In genomic region chr3:55616803-55617202, GRCh38 we compare ENCODE assay signal across 32 cellular contexts.
"Had no signal": no experiment of that assay in that cellular context is flagged by ENCODE, and none has a peak within 500 bp of the region (broad histone marks: within the 10 kb centered on the region; RNA-seq: fewer than 3 reads in every experiment).

No MANE protein-coding gene starts in this region.

- H3K36me3 ChIP-seq: brain microvascular endothelial cell, left lung, sigmoid colon, thyroid gland, upper lobe of right lung had no signal

- H3K27ac ChIP-seq: brain microvascular endothelial cell, parathyroid adenoma, psoas muscle, sigmoid colon, thyroid gland, upper lobe of right lung had no signal

- H3K79me2 ChIP-seq: parathyroid adenoma had no signal

- H3K27ac Mint-ChIP-seq: activated CD4-positive, alpha-beta memory T cell treated with anti-CD3 and anti-CD28 coated beads for 36 hours; activated CD4-positive, alpha-beta T cell treated with anti-CD3 and anti-CD28 coated beads, Interleukin-2, amount 10 ng/mL, durations not matched to agents 24 days and 14 days; activated naive CD4-positive, alpha-beta T cell treated with anti-CD3 and anti-CD28 coated beads for 36 hours; activated naive CD8-positive, alpha-beta T cell treated with anti-CD3 and anti-CD28 coated beads for 36 hours; activated T-helper 1 cell treated with anti-CD3 and anti-CD28 coated beads, Interleukin-12 subunit alpha, Interleukin-12 subunit beta, Interleukin-2, Interleukin-4 antibody, amounts not matched to agents 30 ng/mL and 10 ng/mL and 1 ng/mL, durations not matched to agents 14 hours and 24 hours and 36 hours; naive thymus-derived CD4-positive, alpha-beta T cell; stimulated activated memory B cell treated with anti-CD40 and anti-IgM and Interleukin-4, amounts not matched to agents 10 μg/mL and 1 μg/mL and 100 μg/mL, for 72 hours; stimulated activated naive CD8-positive, alpha-beta T cell treated with anti-CD3 and anti-CD28 coated beads, Interleukin-15, amount 100 ng/mL, for 72 hours had no signal

- H3K36me3 Mint-ChIP-seq: activated CD4-positive, alpha-beta memory T cell treated with anti-CD3 and anti-CD28 coated beads for 36 hours; activated naive CD8-positive, alpha-beta T cell treated with anti-CD3 and anti-CD28 coated beads for 36 hours; naive thymus-derived CD4-positive, alpha-beta T cell; stimulated activated memory B cell treated with anti-CD40 and anti-IgM and Interleukin-4, amounts not matched to agents 10 μg/mL and 1 μg/mL and 100 μg/mL, for 72 hours had no signal

- H3K27me3 Mint-ChIP-seq: stimulated activated memory B cell treated with anti-CD40 and anti-IgM and Interleukin-4, amounts not matched to agents 10 μg/mL and 1 μg/mL and 100 μg/mL, for 72 hours had no signal

- H3K4me3 Mint-ChIP-seq: activated CD4-positive, alpha-beta memory T cell treated with anti-CD3 and anti-CD28 coated beads for 36 hours; activated CD4-positive, alpha-beta T cell treated with anti-CD3 and anti-CD28 coated beads, Interleukin-2, amount 10 ng/mL, durations not matched to agents 24 days and 14 days; activated naive CD4-positive, alpha-beta T cell treated with anti-CD3 and anti-CD28 coated beads for 36 hours; activated naive CD8-positive, alpha-beta T cell treated with anti-CD3 and anti-CD28 coated beads for 36 hours; activated T-helper 1 cell treated with anti-CD3 and anti-CD28 coated beads, Interleukin-12 subunit alpha, Interleukin-12 subunit beta, Interleukin-2, Interleukin-4 antibody, amounts not matched to agents 30 ng/mL and 10 ng/mL and 1 ng/mL, durations not matched to agents 14 hours and 24 hours and 36 hours; naive thymus-derived CD4-positive, alpha-beta T cell; neural crest cell; stimulated activated memory B cell treated with anti-CD40 and anti-IgM and Interleukin-4, amounts not matched to agents 10 μg/mL and 1 μg/mL and 100 μg/mL, for 72 hours; stimulated activated naive CD8-positive, alpha-beta T cell treated with anti-CD3 and anti-CD28 coated beads, Interleukin-15, amount 100 ng/mL, for 72 hours had no signal

- ATAC-seq: activated CD4-positive, CD25-positive, alpha-beta regulatory T cell treated with anti-CD3 and anti-CD28 coated beads, Interleukin-2, amount 50 U/mL, for 24 hours; left lung; naive thymus-derived CD4-positive, alpha-beta T cell; psoas muscle; stimulated activated memory B cell treated with anti-CD40 and anti-IgM and Interleukin-4, amounts not matched to agents 10 μg/mL and 1 μg/mL and 100 μg/mL, for 72 hours; stimulated activated naive CD8-positive, alpha-beta T cell treated with anti-CD3 and anti-CD28 coated beads, Interleukin-15, amount 100 ng/mL, for 72 hours had no signal

- H2AFZ ChIP-seq: parathyroid adenoma had no signal

- H3K4me2 ChIP-seq: smooth muscle cell had no signal

- H3K4me1 Mint-ChIP-seq: activated CD4-positive, alpha-beta T cell treated with anti-CD3 and anti-CD28 coated beads, Interleukin-2, amount 10 ng/mL, durations not matched to agents 24 days and 14 days; activated naive CD8-positive, alpha-beta T cell treated with anti-CD3 and anti-CD28 coated beads for 36 hours; stimulated activated memory B cell treated with anti-CD40 and anti-IgM and Interleukin-4, amounts not matched to agents 10 μg/mL and 1 μg/mL and 100 μg/mL, for 72 hours; stimulated activated naive CD8-positive, alpha-beta T cell treated with anti-CD3 and anti-CD28 coated beads, Interleukin-15, amount 100 ng/mL, for 72 hours had no signal

- H3K9me3 Mint-ChIP-seq: activated CD4-positive, alpha-beta memory T cell treated with anti-CD3 and anti-CD28 coated beads for 36 hours; activated CD4-positive, alpha-beta T cell treated with anti-CD3 and anti-CD28 coated beads, Interleukin-2, amount 10 ng/mL, durations not matched to agents 24 days and 14 days; activated naive CD8-positive, alpha-beta T cell treated with anti-CD3 and anti-CD28 coated beads for 36 hours; activated T-helper 1 cell treated with anti-CD3 and anti-CD28 coated beads, Interleukin-12 subunit alpha, Interleukin-12 subunit beta, Interleukin-2, Interleukin-4 antibody, amounts not matched to agents 30 ng/mL and 10 ng/mL and 1 ng/mL, durations not matched to agents 14 hours and 24 hours and 36 hours; neural crest cell; stimulated activated memory B cell treated with anti-CD40 and anti-IgM and Interleukin-4, amounts not matched to agents 10 μg/mL and 1 μg/mL and 100 μg/mL, for 72 hours; stimulated activated naive CD8-positive, alpha-beta T cell treated with anti-CD3 and anti-CD28 coated beads, Interleukin-15, amount 100 ng/mL, for 72 hours had no signal

- H3K4me1 ChIP-seq: parathyroid adenoma, psoas muscle, upper lobe of right lung had no signal

- H3K27me3 ChIP-seq: brain microvascular endothelial cell, left lung, sigmoid colon, thyroid gland, upper lobe of right lung had no signal

- H3K9me3 ChIP-seq: left lung, psoas muscle, sigmoid colon, thyroid gland, upper lobe of right lung had no signal

- FAIRE-seq: astrocyte, colon, frontal cortex had no signal

- H3K4me3 ChIP-seq: left lung, psoas muscle, sigmoid colon, smooth muscle cell, thyroid gland, upper lobe of right lung had no signal

- DNase-seq: activated CD4-positive, alpha-beta memory T cell treated with anti-CD3 and anti-CD28 coated beads for 36 hours; activated CD4-positive, alpha-beta T cell treated with anti-CD3 and anti-CD28 coated beads, Interleukin-2, amount 10 ng/mL, durations not matched to agents 24 days and 14 days; activated CD8-positive, alpha-beta memory T cell treated with anti-CD3 and anti-CD28 coated beads, Interleukin-2, amount 50 U/mL, for 4 hours; activated effector memory CD4-positive, alpha-beta T cell treated with anti-CD3 and anti-CD28 coated beads, Interleukin-2, amount 50 U/mL, for 16 hours; activated naive CD4-positive, alpha-beta T cell treated with anti-CD3 and anti-CD28 coated beads for 36 hours; activated naive CD8-positive, alpha-beta T cell treated with anti-CD3 and anti-CD28 coated beads for 36 hours; activated T-cell treated with anti-CD3 and anti-CD28 coated beads, Interleukin-2, amount 50 U/mL, for 1 hour; brain microvascular endothelial cell; central memory CD4-positive, alpha-beta T cell; effector CD8-positive, alpha-beta T cell; kidney glomerular epithelial cell; left lung; midbrain; naive thymus-derived CD4-positive, alpha-beta T cell; nucleus accumbens; psoas muscle; sigmoid colon; stimulated activated CD4-positive, alpha-beta T cell treated with anti-CD3 and anti-CD28 coated beads, Interleukin-1b, Interleukin-23, amount 100 ng/mL, for 48 hours; stimulated activated CD4-positive, alpha-beta T cell treated with anti-CD3 and anti-CD28 coated beads, Interleukin-4, amount 100 ng/mL, for 4 hours; stimulated activated CD8-positive, alpha-beta memory T cell treated with anti-CD3 and anti-CD28 coated beads, Interleukin-4, amount 100 ng/mL, for 48 hours; stimulated activated naive CD8-positive, alpha-beta T cell treated with anti-CD3 and anti-CD28 coated beads, Interleukin-15, amount 100 ng/mL, for 72 hours; thyroid gland; upper lobe of right lung had no signal
